Comparison of ENCODE assay signal across 24 cellular contexts in genomic region chr1:230129341-230129740, GRCh38.
A peak's percentile ranks its signal among the peaks of the same experiment; 100 is the strongest.
DNase-seq lines count a peak whose midpoint lies in the region; FAIRE-seq and TF ChIP-seq lines count a peak whose summit lies in the region.
"Had no signal": no experiment of that assay in that cellular context is flagged by ENCODE, and none has a peak within 500 bp of the region (broad histone marks: within the 10 kb centered on the region; RNA-seq: fewer than 3 reads in every experiment).

No MANE protein-coding gene starts in this region.

- peaks cover 83% of the 10 kb centered on the region for H3K4me1 Mint-ChIP-seq in astrocyte (ENCODE audit: low read depth, unreplicated experiment)
- H3K4me1 Mint-ChIP-seq in nephron = peaks cover 76% of the 10 kb centered on the region
- peaks cover 32% of the 10 kb centered on the region for H3K4me1 Mint-ChIP-seq in type B pancreatic cell (ENCODE audit: unreplicated experiment)

- peak overlapping the region; percentile 55 for H3K27ac Mint-ChIP-seq in astrocyte (ENCODE audit: unreplicated experiment)
- peak overlapping the region in 2 of 3 experiments; percentile 38 to 72 for H3K27ac Mint-ChIP-seq in nephron
- no peak overlapping the region for H3K27ac Mint-ChIP-seq in type B pancreatic cell
- H3K27ac Mint-ChIP-seq: GM23338, H9, HFFc6 had no signal

- H3K4me1 ChIP-seq in BLaER1 treated with 17β-estradiol and CSF1 and Interleukin-3, amounts not matched to agents 10 nM and 100 nM = peaks cover 72 to 100% (median 100%) of the 10 kb centered on the region in 10 experiments
- H3K4me1 ChIP-seq in HEK293 (ENCODE audit: control insufficient read depth, insufficient read depth, low read length) = no peaks in the 10 kb centered on the region
- peaks cover 17% of the 10 kb centered on the region for H3K4me1 ChIP-seq in astrocyte (ENCODE audit: insufficient read depth, low read length)
- peaks cover 91% of the 10 kb centered on the region for H3K4me1 ChIP-seq in A673 (ENCODE audit: insufficient read depth, low read length, poor library complexity, severe bottlenecking)

- H3K36me3 ChIP-seq in BLaER1 treated with 17β-estradiol and CSF1 and Interleukin-3, amounts not matched to agents 10 nM and 100 nM = peaks cover 0 to 34% (median 0%) of the 10 kb centered on the region in 11 experiments; a peak in 9 of 22 replicates
- no peaks in the 10 kb centered on the region for H3K36me3 ChIP-seq in HEK293 (ENCODE audit: control insufficient read depth in 2 of 2, insufficient read depth in 1 of 2, low read length in 2 of 2)
- H3K36me3 ChIP-seq in astrocyte (ENCODE audit: insufficient read depth, low read length) = no peaks in the 10 kb centered on the region
- no peaks in the 10 kb centered on the region for H3K36me3 ChIP-seq in A673 (ENCODE audit: insufficient read depth, low read length, poor library complexity, severe bottlenecking)

- TF ChIP-seq CTCF in HEK293 (tag by site-specific recombination; IDR thresholded peaks at IDR 0.05) (no peak), astrocyte (IDR thresholded peaks at IDR 0.05; ENCODE audit: insufficient read depth, low read depth, low read length) (no peak), nephron (IDR thresholded peaks at IDR 0.05; ENCODE audit: unreplicated experiment in 3 of 3) (no peak), type B pancreatic cell (conservative IDR thresholded peaks at IDR 0.05) (no peak), A673 (conservative IDR thresholded peaks at IDR 0.05; ENCODE audit: low read depth, low read length) (no peak)

- peak overlapping the region in 1 of 11 experiments; percentile 26; a peak in 2 of 22 replicates for H3K27ac ChIP-seq in BLaER1 treated with 17β-estradiol and CSF1 and Interleukin-3, amounts not matched to agents 10 nM and 100 nM
- H3K27ac ChIP-seq in HEK293 (ENCODE audit: extremely low read depth, low read depth, low read length) (no peak overlapping the region), astrocyte (ENCODE audit: low read depth, low read length) (no peak overlapping the region), A673 (ENCODE audit: low read depth, low read length, poor library complexity, severe bottlenecking) (no peak overlapping the region)
- H3K27ac ChIP-seq: KMS-11 had no signal

- no peak overlapping the region for H3K4me3 ChIP-seq in BLaER1 treated with 17β-estradiol and CSF1 and Interleukin-3, amounts not matched to agents 10 nM and 100 nM
- no peak overlapping the region for H3K4me3 ChIP-seq in HEK293 (ENCODE audit: low read depth, low read length)
- no peak overlapping the region for H3K4me3 ChIP-seq in astrocyte (ENCODE audit: insufficient read depth, low read depth, low read length)
- no peak overlapping the region for H3K4me3 ChIP-seq in A673 (ENCODE audit: low read depth, low read length, poor library complexity, severe bottlenecking)
- H3K4me3 ChIP-seq: A549, GM23338 had no signal

- no peaks in the 10 kb centered on the region for H3K27me3 Mint-ChIP-seq in astrocyte (ENCODE audit: low read depth, unreplicated experiment)
- peaks cover 9% of the 10 kb centered on the region for H3K27me3 Mint-ChIP-seq in nephron (ENCODE audit: low read depth)
- H3K27me3 Mint-ChIP-seq in type B pancreatic cell = peaks cover 21% of the 10 kb centered on the region
- H3K27me3 Mint-ChIP-seq: CD8-positive, alpha-beta memory T cell had no signal

- no peak for FAIRE-seq in astrocyte (lab: Jason Lieb, UNC)
- FAIRE-seq: A549 had no signal

- H3K79me2 ChIP-seq in astrocyte (ENCODE audit: insufficient read depth, low read length) = peaks cover 94% of the 10 kb centered on the region

- H3K9me3 ChIP-seq in BLaER1 treated with 17β-estradiol and CSF1 and Interleukin-3, amounts not matched to agents 10 nM and 100 nM (replicated peaks in 1 of 11) = no peaks in the 10 kb centered on the region
- no peaks in the 10 kb centered on the region for H3K9me3 ChIP-seq in HEK293 (ENCODE audit: control insufficient read depth, insufficient read depth, low read depth, low read length)
- H3K9me3 ChIP-seq in astrocyte (ENCODE audit: insufficient read depth, low read depth, low read length) = no peaks in the 10 kb centered on the region
- no peaks in the 10 kb centered on the region for H3K9me3 ChIP-seq in A673 (ENCODE audit: low read depth, low read length, poor library complexity, severe bottlenecking)
- H3K9me3 ChIP-seq: A549 had no signal

- DNase-seq in astrocyte (ENCODE audit: low read depth) = no peak
- no peak for DNase-seq in type B pancreatic cell (ENCODE audit: extremely low spot score, unreplicated experiment)
- no peak for DNase-seq in GM03348 (ENCODE audit: low spot score)
- no peak for DNase-seq in stimulated activated CD4-positive, alpha-beta T cell treated with anti-CD3 and anti-CD28 coated beads, Interleukin-4, amount 100 ng/mL, for 1 hour
- DNase-seq in A673 (ENCODE audit: low spot score) = no peak
- DNase-seq: Calu3; CD8-positive, alpha-beta memory T cell; H9; HFFc6; IMR-90; NCI-H1092; NCI-H1417 treated with DMSO at 0.1 percent for 48 hours; NCI-H1694 treated with DMSO at 0.1 percent for 48 hours; NCI-H2081; NCI-H2227 treated with DMSO at 0.1 percent for 48 hours; NCI-H526 treated with DMSO at 0.1 percent for 48 hours; SHP77 had no signal

- peaks cover 20 to 100% (median 87%) of the 10 kb centered on the region in 11 experiments; a peak in 21 of 22 replicates for H4K20me1 ChIP-seq in BLaER1 treated with 17β-estradiol and CSF1 and Interleukin-3, amounts not matched to agents 10 nM and 100 nM
- H4K20me1 ChIP-seq in astrocyte (ENCODE audit: insufficient read depth, low read length) = peaks cover 88% of the 10 kb centered on the region

- no peaks in the 10 kb centered on the region for H3K27me3 ChIP-seq in BLaER1 treated with 17β-estradiol and CSF1 and Interleukin-3, amounts not matched to agents 10 nM and 100 nM
- no peaks in the 10 kb centered on the region for H3K27me3 ChIP-seq in astrocyte (ENCODE audit: insufficient read depth, low read length)
- no peaks in the 10 kb centered on the region for H3K27me3 ChIP-seq in A673 (replicated peaks; ENCODE audit: insufficient read depth, low read depth, low read length, poor library complexity)

- H3K4me3 Mint-ChIP-seq in astrocyte (ENCODE audit: unreplicated experiment) (no peak overlapping the region), nephron (no peak overlapping the region), type B pancreatic cell (no peak overlapping the region)
- H3K4me3 Mint-ChIP-seq: CD14-positive monocyte; CD8-positive, alpha-beta memory T cell; GM23338; H9; HFFc6 had no signal

- H3K36me3 Mint-ChIP-seq in astrocyte (ENCODE audit: low read depth, unreplicated experiment) = peaks cover 12% of the 10 kb centered on the region
- no peaks in the 10 kb centered on the region for H3K36me3 Mint-ChIP-seq in nephron (ENCODE audit: low read depth)
- H3K36me3 Mint-ChIP-seq in type B pancreatic cell = no peaks in the 10 kb centered on the region

- no TSS peak for BruUV-seq in A673 (replicated peaks; lab: Mats Ljungman, UMichigan)

- intact Hi-C loops in A673 (cut with micrococcal nuclease; ENCODE audit: unreplicated experiment) = no loop called here

- H3K9ac ChIP-seq in BLaER1 treated with 17β-estradiol and CSF1 and Interleukin-3, amounts not matched to agents 10 nM and 100 nM = no peak overlapping the region
- H3K9ac ChIP-seq in astrocyte (ENCODE audit: low read length) = no peak overlapping the region
- H3K9ac ChIP-seq: KMS-11 had no signal

- POLR2A ChIA-PET in HEK293 (lab: Yijun Ruan, JAX) = no interaction called here
- POLR2A ChIA-PET in A673 (lab: Charles Lee; ENCODE audit: low non-redundant PET) = no interaction called here

- H3K4me2 ChIP-seq in BLaER1 treated with 17β-estradiol and CSF1 and Interleukin-3, amounts not matched to agents 10 nM and 100 nM = peak overlapping the region in 9 of 11 experiments; percentile 77 to 99 (median 91); a peak in 16 of 22 replicates
- H3K4me2 ChIP-seq in astrocyte (ENCODE audit: low read length) = no peak overlapping the region
- H3K4me2 ChIP-seq: A549, GM23338, KMS-11 had no signal

- CTCF ChIA-PET in HEK293 (lab: Yijun Ruan, JAX) = interaction anchor here (0.6 to 1.4 kb wide), 2 partner anchors 8 to 45 kb away, joined by 3 to 10 read pairs; no protein-coding TSS in a partner anchor
- CTCF ChIA-PET in A673 (lab: Charles Lee) = no interaction called here

- no peak overlapping the region for H2AFZ ChIP-seq in astrocyte (ENCODE audit: low read depth, low read length)
- H2AFZ ChIP-seq: GM23338 had no signal

- H3K9me3 Mint-ChIP-seq in astrocyte (ENCODE audit: unreplicated experiment) (no peaks in the 10 kb centered on the region), nephron (no peaks in the 10 kb centered on the region), type B pancreatic cell (no peaks in the 10 kb centered on the region)
- H3K9me3 Mint-ChIP-seq: CD14-positive monocyte; CD8-positive, alpha-beta memory T cell; GM23338; H9; HFFc6 had no signal

TF ChIP-seq in HEK293, 187 proteins besides CTCF, POLR2A, EP300 and RAD21:
- peak; percentile 97 for TF ChIP-seq ZNF121 (tag by site-specific recombination; IDR thresholded peaks at IDR 0.05)
- no peak for TF ChIP-seq TSHZ1 (tag by site-specific recombination; IDR thresholded peaks at IDR 0.05; ENCODE audit: borderline replicate concordance)
